ENCODE assay signal across 8 cellular contexts in the genomic region with DNA sequence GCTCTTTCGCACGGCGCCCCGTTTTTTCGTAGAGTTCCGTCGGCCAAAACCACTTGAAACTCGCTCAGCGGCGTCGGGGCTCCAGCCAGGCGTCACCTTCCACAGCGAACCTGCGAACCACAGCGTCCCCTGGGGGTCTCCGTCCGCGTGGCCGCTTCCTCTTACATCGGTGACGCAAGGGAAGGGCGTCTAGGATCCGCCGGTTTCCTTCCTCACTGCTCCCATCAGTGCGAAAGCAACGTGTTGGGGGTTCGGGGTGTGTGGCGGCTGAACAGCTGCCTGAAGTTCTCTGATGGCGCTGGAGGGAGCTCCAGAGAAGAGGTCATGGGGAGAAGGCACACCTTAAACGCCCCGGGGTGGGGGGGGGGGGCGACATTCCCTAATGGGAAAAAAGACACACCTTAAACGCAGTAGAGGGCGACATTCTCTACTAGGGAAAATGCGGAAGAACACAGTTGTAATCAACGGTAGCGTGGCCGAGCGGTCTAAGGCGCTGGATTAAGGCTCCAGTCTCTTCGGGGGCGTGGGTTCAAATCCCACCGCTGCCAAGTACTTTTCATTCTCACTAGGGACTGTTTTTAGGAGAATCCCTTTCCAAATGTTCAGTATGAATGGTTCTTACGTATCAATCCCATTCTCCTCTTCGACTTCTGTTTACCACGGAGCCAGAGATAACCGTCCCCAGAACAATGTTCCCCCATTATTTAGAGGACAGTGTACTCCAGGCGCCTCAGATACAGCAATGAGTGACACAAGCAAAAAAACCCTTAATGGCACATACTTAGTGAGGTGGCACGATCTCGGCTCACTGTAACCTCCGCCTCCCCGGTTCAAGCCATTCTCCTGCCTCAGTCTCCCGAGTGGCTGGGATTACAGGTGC. TPM values are rescaled to one million over a fixed set of nuclear protein-coding genes. Genes with fewer than 3 reads are reported as not detected.
DNase-seq lines count a peak whose midpoint lies in the region; TF ChIP-seq lines count a peak whose summit lies in the region.

No MANE protein-coding gene starts in this region.

- H3K4me3 Mint-ChIP-seq in activated CD4-positive, alpha-beta memory T cell treated with anti-CD3 and anti-CD28 coated beads for 36 hours, result peak overlapping the region; percentile 79
- H3K4me3 Mint-ChIP-seq in mesothelial cell of epicardium, result peak overlapping the region; percentile 73

- intact Hi-C loops in activated CD4-positive, alpha-beta memory T cell treated with anti-CD3 and anti-CD28 coated beads for 36 hours (cut with micrococcal nuclease), result no loop called here

- H3K27me3 ChIP-seq in ectodermal cell (ENCODE audit: control insufficient read depth, insufficient read depth, low read length, poor library complexity, severe bottlenecking), result peaks cover 5% of the 10 kb centered on the region

- 16% methylated on average over 52 of the region's 53 CpGs for WGBS in ectodermal cell, 2 experiments

- DNase-seq in NCI-H524 (lab: John Stamatoyannopoulos, UW) (peak; percentile 26 to 62), NCI-H524 treated with DMSO at 0.1 percent for 48 hours (lab: John Stamatoyannopoulos, UW) (no peak), mesothelial cell of epicardium (ENCODE audit: low spot score in 2 of 2, unreplicated experiment in 2 of 2) (peak; percentile 51 to 85), NCI-H2227 treated with DMSO at 0.1 percent for 48 hours (lab: John Stamatoyannopoulos, UW) (no peak), NCI-H226 (no peak)
- peak; percentile 81 for DNase-seq in activated CD4-positive, alpha-beta memory T cell treated with anti-CD3 and anti-CD28 coated beads for 36 hours
- peak; percentile 48 to 52 for DNase-seq in stimulated activated CD8-positive, alpha-beta memory T cell treated with anti-CD3 and anti-CD28 coated beads, Interleukin-7, amount 100 ng/mL, for 4 hours (ENCODE audit: low read depth in 2 of 2)

- H3K27ac ChIP-seq in ectodermal cell (ENCODE audit: insufficient read depth, low read depth, low read length, poor library complexity, severe bottlenecking), result no peak overlapping the region

- CTCF ChIA-PET in activated CD4-positive, alpha-beta memory T cell treated with anti-CD3 and anti-CD28 coated beads for 36 hours (lab: Charles Lee), result no interaction called here

- peaks cover 16% of the 10 kb centered on the region for H3K27me3 Mint-ChIP-seq in activated CD4-positive, alpha-beta memory T cell treated with anti-CD3 and anti-CD28 coated beads for 36 hours
- peaks cover 14% of the 10 kb centered on the region for H3K27me3 Mint-ChIP-seq in mesothelial cell of epicardium (ENCODE audit: low read depth)

- H3K4me3 ChIP-seq in ectodermal cell (ENCODE audit: insufficient read depth, low read depth, low read length), result peak overlapping the region; percentile 41

- H3K27ac Mint-ChIP-seq in activated CD4-positive, alpha-beta memory T cell treated with anti-CD3 and anti-CD28 coated beads for 36 hours, result peak overlapping the region; percentile 18
- peak overlapping the region; percentile 76 for H3K27ac Mint-ChIP-seq in mesothelial cell of epicardium

- H3K9me3 ChIP-seq in ectodermal cell (ENCODE audit: control insufficient read depth, low read length), result no peaks in the 10 kb centered on the region

- peak; percentile 56 for TF ChIP-seq CTCF in mesothelial cell of epicardium (IDR thresholded peaks at IDR 0.05; ENCODE audit: unreplicated experiment)

- no peaks in the 10 kb centered on the region for H3K9me3 Mint-ChIP-seq in activated CD4-positive, alpha-beta memory T cell treated with anti-CD3 and anti-CD28 coated beads for 36 hours
- no peaks in the 10 kb centered on the region for H3K9me3 Mint-ChIP-seq in mesothelial cell of epicardium

- no peaks in the 10 kb centered on the region for H3K36me3 ChIP-seq in ectodermal cell (ENCODE audit: control insufficient read depth, insufficient read depth, low read length)

- peaks cover 4% of the 10 kb centered on the region for H3K4me1 ChIP-seq in ectodermal cell (ENCODE audit: control insufficient read depth, insufficient read depth, low read length)

- peaks cover 29% of the 10 kb centered on the region for H3K4me1 Mint-ChIP-seq in activated CD4-positive, alpha-beta memory T cell treated with anti-CD3 and anti-CD28 coated beads for 36 hours (ENCODE audit: low read depth)
- peaks cover 27% of the 10 kb centered on the region for H3K4me1 Mint-ChIP-seq in mesothelial cell of epicardium

- no peaks in the 10 kb centered on the region for H3K36me3 Mint-ChIP-seq in activated CD4-positive, alpha-beta memory T cell treated with anti-CD3 and anti-CD28 coated beads for 36 hours
- H3K36me3 Mint-ChIP-seq in mesothelial cell of epicardium, result peaks cover 2% of the 10 kb centered on the region

- POLR2A ChIA-PET in activated CD4-positive, alpha-beta memory T cell treated with anti-CD3 and anti-CD28 coated beads for 36 hours (lab: Charles Lee), result no interaction called here

RNA-seq across cellular contexts. Expression of a gene that starts 16.3 kb away (rescaled TPM):
- total RNA-seq in activated CD4-positive, alpha-beta memory T cell treated with anti-CD3 and anti-CD28 coated beads for 36 hours, result 1 to 10 TPM in 1 of 2 experiments, under 1 TPM in 1; 0.99 to 1.3 TPM
- polyA plus RNA-seq in ectodermal cell (2013, experiment 1 of 4), result 1.0 TPM
- polyA plus RNA-seq in ectodermal cell (2013, experiment 2 of 4), result 1.5 TPM
- polyA plus RNA-seq in ectodermal cell (2013, experiment 3 of 4), result 0.48 TPM
- 0.77 TPM for polyA plus RNA-seq in ectodermal cell (2013, experiment 4 of 4)
- 2.1 to 2.6 TPM (median 2.3 TPM) in 3 replicates for total RNA-seq in mesothelial cell of epicardium

RNA-seq across cellular contexts. Expression of a gene that starts 56.2 kb away (rescaled TPM):
- total RNA-seq in activated CD4-positive, alpha-beta memory T cell treated with anti-CD3 and anti-CD28 coated beads for 36 hours, result not detected
- polyA plus RNA-seq in ectodermal cell (2013, experiment 1 of 4), result not detected
- not detected for polyA plus RNA-seq in ectodermal cell (2013, experiment 2 of 4)
- polyA plus RNA-seq in ectodermal cell (2013, experiment 3 of 4), result not detected
- polyA plus RNA-seq in ectodermal cell (2013, experiment 4 of 4), result not detected
- total RNA-seq in mesothelial cell of epicardium, result not detected in 3 replicates

Comparison
In these comparisons a context has a peak if more than half of its experiments do, and no peak if none do; other contexts are left out.
1. DNase-seq: peak in NCI-H524 (2 of 2), activated CD4-positive, alpha-beta memory T cell treated with anti-CD3 and anti-CD28 coated beads for 36 hours (single experiment), mesothelial cell of epicardium (2 of 2) and stimulated activated CD8-positive, alpha-beta memory T cell treated with anti-CD3 and anti-CD28 coated beads, Interleukin-7, amount 100 ng/mL, for 4 hours (2 of 2); none in NCI-H524 treated with DMSO at 0.1 percent for 48 hours (single experiment), NCI-H2227 treated with DMSO at 0.1 percent for 48 hours (single experiment) and NCI-H226 (single experiment).